1 cellular context compared by ENCODE assay signal in genomic region chr15:64981812-64982431, GRCh38.
TF ChIP-seq lines count a peak whose summit lies in the region.

No MANE protein-coding gene starts in this region.

TF ChIP-seq in HepG2, 621 proteins besides CTCF, POLR2A, EP300 and RAD21 (continues in another document):
- TF ChIP-seq PHF21A (CRISPR knock-in tag; IDR thresholded peaks at IDR 0.05) (peak; percentile 37; the same call in 1 of the 2 replicates), ZNF264 (CRISPR knock-in tag; IDR thresholded peaks at IDR 0.05) (0 out of 2 replicates have a peak, but pooled peaks have one; percentile 28), ZNF101 (CRISPR knock-in tag; IDR thresholded peaks at IDR 0.05; ENCODE audit: borderline replicate concordance, low read depth) (no peak), ZKSCAN5 (CRISPR knock-in tag; IDR thresholded peaks at IDR 0.05) (no peak), PRMT3 (CRISPR knock-in tag; IDR thresholded peaks at IDR 0.05; ENCODE audit: borderline replicate concordance, low read depth) (no peak), ZNF629 (CRISPR knock-in tag; conservative IDR thresholded peaks at IDR 0.05) (0 out of 2 replicates have a peak, but pooled peaks have one; percentile 9), CBX1 (IDR thresholded peaks at IDR 0.05; ENCODE audit: low read depth) (no peak), ZNF644 (CRISPR knock-in tag; IDR thresholded peaks at IDR 0.05; ENCODE audit: low read depth) (no peak), ARID3A (IDR thresholded peaks at IDR 0.05; ENCODE audit: low read depth, low read length) (no peak), HNF4A (CRISPR knock-in tag; IDR thresholded peaks at IDR 0.05) (peak; percentile 87), ZNF615 (CRISPR knock-in tag; IDR thresholded peaks at IDR 0.05; ENCODE audit: borderline replicate concordance) (no peak), REXO4 (CRISPR knock-in tag; IDR thresholded peaks at IDR 0.05; ENCODE audit: borderline replicate concordance) (no peak), ELF3 (CRISPR knock-in tag; IDR thresholded peaks at IDR 0.05) (0 out of 2 replicates have a peak, but pooled peaks have one; percentile 12), GATAD2A (CRISPR knock-in tag; IDR thresholded peaks at IDR 0.05) (peak; percentile 67), KDM5B (CRISPR knock-in tag; IDR thresholded peaks at IDR 0.05; ENCODE audit: borderline replicate concordance) (no peak), KAT2B (IDR thresholded peaks at IDR 0.05; ENCODE audit: borderline replicate concordance, low read depth, low read length) (no peak), ZNF678 (CRISPR knock-in tag; IDR thresholded peaks at IDR 0.05) (no peak), NR2F6 (IDR thresholded peaks at IDR 0.05) (no peak), NR2F6 (CRISPR knock-in tag; IDR thresholded peaks at IDR 0.05) (peak; percentile 19; the same call in 1 of the 2 replicates), ZNF816 (CRISPR knock-in tag; IDR thresholded peaks at IDR 0.05; ENCODE audit: borderline replicate concordance) (no peak), EZH2 (conservative IDR thresholded peaks at IDR 0.05; ENCODE audit: low read depth, low read length) (no peak), RARA (CRISPR knock-in tag; IDR thresholded peaks at IDR 0.05) (0 out of 2 replicates have a peak, but pooled peaks have one; percentile 23), ZFP36 (IDR thresholded peaks at IDR 0.05; ENCODE audit: borderline replicate concordance, low read depth, low read length, partially characterized antibody) (no peak), ZNF761 (CRISPR knock-in tag; conservative IDR thresholded peaks at IDR 0.05) (no peak), CAMTA2 (CRISPR knock-in tag; IDR thresholded peaks at IDR 0.05; ENCODE audit: borderline replicate concordance) (no peak), NAIF1 (CRISPR knock-in tag; IDR thresholded peaks at IDR 0.05; ENCODE audit: borderline replicate concordance) (no peak), ZNF496 (CRISPR knock-in tag; IDR thresholded peaks at IDR 0.05; ENCODE audit: insufficient replicate concordance) (no peak), PRPF4 (IDR thresholded peaks at IDR 0.05; ENCODE audit: low read depth, low read length, poor library complexity, severe bottlenecking) (no peak), ZKSCAN8 (CRISPR knock-in tag; IDR thresholded peaks at IDR 0.05; ENCODE audit: borderline replicate concordance) (no peak), REST (IDR thresholded peaks at IDR 0.05; ENCODE audit: borderline replicate concordance in 1 of 2, low read depth in 1 of 2, low read length in 2 of 2) (no peak), MIXL1 (CRISPR knock-in tag; IDR thresholded peaks at IDR 0.05) (peak; percentile 37; the same call in 1 of the 2 replicates), HNRNPUL1 (IDR thresholded peaks at IDR 0.05; ENCODE audit: low read depth, low read length) (no peak), ZKSCAN1 (IDR thresholded peaks at IDR 0.05; ENCODE audit: low read length) (no peak)
- TF ChIP-seq, protein P1, sequence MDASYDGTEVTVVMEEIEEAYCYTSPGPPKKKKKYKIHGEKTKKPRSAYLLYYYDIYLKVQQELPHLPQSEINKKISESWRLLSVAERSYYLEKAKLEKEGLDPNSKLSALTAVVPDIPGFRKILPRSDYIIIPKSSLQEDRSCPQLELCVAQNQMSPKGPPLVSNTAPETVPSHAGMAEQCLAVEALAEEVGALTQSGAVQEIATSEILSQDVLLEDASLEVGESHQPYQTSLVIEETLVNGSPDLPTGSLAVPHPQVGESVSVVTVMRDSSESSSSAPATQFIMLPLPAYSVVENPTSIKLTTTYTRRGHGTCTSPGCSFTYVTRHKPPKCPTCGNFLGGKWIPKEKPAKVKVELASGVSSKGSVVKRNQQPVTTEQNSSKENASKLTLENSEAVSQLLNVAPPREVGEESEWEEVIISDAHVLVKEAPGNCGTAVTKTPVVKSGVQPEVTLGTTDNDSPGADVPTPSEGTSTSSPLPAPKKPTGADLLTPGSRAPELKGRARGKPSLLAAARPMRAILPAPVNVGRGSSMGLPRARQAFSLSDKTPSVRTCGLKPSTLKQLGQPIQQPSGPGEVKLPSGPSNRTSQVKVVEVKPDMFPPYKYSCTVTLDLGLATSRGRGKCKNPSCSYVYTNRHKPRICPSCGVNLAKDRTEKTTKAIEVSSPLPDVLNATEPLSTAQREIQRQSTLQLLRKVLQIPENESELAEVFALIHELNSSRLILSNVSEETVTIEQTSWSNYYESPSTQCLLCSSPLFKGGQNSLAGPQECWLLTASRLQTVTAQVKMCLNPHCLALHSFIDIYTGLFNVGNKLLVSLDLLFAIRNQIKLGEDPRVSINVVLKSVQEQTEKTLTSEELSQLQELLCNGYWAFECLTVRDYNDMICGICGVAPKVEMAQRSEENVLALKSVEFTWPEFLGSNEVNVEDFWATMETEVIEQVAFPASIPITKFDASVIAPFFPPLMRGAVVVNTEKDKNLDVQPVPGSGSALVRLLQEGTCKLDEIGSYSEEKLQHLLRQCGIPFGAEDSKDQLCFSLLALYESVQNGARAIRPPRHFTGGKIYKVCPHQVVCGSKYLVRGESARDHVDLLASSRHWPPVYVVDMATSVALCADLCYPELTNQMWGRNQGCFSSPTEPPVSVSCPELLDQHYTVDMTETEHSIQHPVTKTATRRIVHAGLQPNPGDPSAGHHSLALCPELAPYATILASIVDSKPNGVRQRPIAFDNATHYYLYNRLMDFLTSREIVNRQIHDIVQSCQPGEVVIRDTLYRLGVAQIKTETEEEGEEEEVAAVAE (CRISPR knock-in tag; IDR thresholded peaks at IDR 0.05; ENCODE audit: borderline replicate concordance): no peak
- TF ChIP-seq, protein P2, sequence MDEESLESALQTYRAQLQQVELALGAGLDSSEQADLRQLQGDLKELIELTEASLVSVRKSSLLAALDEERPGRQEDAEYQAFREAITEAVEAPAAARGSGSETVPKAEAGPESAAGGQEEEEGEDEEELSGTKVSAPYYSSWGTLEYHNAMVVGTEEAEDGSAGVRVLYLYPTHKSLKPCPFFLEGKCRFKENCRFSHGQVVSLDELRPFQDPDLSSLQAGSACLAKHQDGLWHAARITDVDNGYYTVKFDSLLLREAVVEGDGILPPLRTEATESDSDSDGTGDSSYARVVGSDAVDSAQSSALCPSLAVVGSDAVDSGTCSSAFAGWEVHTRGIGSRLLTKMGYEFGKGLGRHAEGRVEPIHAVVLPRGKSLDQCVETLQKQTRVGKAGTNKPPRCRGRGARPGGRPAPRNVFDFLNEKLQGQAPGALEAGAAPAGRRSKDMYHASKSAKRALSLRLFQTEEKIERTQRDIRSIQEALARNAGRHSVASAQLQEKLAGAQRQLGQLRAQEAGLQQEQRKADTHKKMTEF (CRISPR knock-in tag; IDR thresholded peaks at IDR 0.05): no peak
- TF ChIP-seq, protein P3, sequence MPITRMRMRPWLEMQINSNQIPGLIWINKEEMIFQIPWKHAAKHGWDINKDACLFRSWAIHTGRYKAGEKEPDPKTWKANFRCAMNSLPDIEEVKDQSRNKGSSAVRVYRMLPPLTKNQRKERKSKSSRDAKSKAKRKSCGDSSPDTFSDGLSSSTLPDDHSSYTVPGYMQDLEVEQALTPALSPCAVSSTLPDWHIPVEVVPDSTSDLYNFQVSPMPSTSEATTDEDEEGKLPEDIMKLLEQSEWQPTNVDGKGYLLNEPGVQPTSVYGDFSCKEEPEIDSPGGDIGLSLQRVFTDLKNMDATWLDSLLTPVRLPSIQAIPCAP (CRISPR knock-in tag; IDR thresholded peaks at IDR 0.05; ENCODE audit: low read depth): no peak
- TF ChIP-seq, protein P4, sequence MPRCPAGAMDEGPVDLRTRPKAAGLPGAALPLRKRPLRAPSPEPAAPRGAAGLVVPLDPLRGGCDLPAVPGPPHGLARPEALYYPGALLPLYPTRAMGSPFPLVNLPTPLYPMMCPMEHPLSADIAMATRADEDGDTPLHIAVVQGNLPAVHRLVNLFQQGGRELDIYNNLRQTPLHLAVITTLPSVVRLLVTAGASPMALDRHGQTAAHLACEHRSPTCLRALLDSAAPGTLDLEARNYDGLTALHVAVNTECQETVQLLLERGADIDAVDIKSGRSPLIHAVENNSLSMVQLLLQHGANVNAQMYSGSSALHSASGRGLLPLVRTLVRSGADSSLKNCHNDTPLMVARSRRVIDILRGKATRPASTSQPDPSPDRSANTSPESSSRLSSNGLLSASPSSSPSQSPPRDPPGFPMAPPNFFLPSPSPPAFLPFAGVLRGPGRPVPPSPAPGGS (CRISPR knock-in tag; IDR thresholded peaks at IDR 0.05): no peak
- TF ChIP-seq, protein P5, sequence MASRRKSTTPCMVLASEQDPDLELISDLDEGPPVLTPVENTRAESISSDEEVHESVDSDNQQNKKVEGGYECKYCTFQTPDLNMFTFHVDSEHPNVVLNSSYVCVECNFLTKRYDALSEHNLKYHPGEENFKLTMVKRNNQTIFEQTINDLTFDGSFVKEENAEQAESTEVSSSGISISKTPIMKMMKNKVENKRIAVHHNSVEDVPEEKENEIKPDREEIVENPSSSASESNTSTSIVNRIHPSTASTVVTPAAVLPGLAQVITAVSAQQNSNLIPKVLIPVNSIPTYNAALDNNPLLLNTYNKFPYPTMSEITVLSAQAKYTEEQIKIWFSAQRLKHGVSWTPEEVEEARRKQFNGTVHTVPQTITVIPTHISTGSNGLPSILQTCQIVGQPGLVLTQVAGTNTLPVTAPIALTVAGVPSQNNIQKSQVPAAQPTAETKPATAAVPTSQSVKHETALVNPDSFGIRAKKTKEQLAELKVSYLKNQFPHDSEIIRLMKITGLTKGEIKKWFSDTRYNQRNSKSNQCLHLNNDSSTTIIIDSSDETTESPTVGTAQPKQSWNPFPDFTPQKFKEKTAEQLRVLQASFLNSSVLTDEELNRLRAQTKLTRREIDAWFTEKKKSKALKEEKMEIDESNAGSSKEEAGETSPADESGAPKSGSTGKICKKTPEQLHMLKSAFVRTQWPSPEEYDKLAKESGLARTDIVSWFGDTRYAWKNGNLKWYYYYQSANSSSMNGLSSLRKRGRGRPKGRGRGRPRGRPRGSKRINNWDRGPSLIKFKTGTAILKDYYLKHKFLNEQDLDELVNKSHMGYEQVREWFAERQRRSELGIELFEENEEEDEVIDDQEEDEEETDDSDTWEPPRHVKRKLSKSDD (CRISPR knock-in tag; IDR thresholded peaks at IDR 0.05; ENCODE audit: low read depth): no peak
- TF ChIP-seq, protein P6, sequence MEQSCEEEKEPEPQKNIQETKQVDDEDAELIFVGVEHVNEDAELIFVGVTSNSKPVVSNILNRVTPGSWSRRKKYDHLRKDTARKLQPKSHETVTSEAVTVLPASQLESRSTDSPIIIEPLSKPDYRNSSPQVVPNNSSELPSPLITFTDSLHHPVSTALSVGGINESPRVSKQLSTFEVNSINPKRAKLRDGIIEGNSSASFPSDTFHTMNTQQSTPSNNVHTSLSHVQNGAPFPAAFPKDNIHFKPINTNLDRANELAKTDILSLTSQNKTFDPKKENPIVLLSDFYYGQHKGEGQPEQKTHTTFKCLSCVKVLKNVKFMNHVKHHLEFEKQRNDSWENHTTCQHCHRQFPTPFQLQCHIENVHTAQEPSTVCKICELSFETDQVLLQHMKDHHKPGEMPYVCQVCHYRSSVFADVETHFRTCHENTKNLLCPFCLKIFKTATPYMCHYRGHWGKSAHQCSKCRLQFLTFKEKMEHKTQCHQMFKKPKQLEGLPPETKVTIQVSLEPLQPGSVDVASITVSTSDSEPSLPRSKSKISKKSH (CRISPR knock-in tag; IDR thresholded peaks at IDR 0.05; ENCODE audit: borderline replicate concordance): no peak
- TF ChIP-seq, protein P7, sequence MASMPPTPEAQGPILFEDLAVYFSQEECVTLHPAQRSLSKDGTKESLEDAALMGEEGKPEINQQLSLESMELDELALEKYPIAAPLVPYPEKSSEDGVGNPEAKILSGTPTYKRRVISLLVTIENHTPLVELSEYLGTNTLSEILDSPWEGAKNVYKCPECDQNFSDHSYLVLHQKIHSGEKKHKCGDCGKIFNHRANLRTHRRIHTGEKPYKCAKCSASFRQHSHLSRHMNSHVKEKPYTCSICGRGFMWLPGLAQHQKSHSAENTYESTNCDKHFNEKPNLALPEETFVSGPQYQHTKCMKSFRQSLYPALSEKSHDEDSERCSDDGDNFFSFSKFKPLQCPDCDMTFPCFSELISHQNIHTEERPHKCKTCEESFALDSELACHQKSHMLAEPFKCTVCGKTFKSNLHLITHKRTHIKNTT (CRISPR knock-in tag; IDR thresholded peaks at IDR 0.05): no peak
